Comparison of ENCODE assay signal across 1 cellular context in genomic region chr1:20164694-20165202, GRCh38.
TF ChIP-seq lines count a peak whose summit lies in the region.

No MANE protein-coding gene starts in this region.

TF ChIP-seq in GM23338, 12 proteins besides CTCF, POLR2A, EP300 and RAD21 (continued from another document):
- TF ChIP-seq, protein P1, sequence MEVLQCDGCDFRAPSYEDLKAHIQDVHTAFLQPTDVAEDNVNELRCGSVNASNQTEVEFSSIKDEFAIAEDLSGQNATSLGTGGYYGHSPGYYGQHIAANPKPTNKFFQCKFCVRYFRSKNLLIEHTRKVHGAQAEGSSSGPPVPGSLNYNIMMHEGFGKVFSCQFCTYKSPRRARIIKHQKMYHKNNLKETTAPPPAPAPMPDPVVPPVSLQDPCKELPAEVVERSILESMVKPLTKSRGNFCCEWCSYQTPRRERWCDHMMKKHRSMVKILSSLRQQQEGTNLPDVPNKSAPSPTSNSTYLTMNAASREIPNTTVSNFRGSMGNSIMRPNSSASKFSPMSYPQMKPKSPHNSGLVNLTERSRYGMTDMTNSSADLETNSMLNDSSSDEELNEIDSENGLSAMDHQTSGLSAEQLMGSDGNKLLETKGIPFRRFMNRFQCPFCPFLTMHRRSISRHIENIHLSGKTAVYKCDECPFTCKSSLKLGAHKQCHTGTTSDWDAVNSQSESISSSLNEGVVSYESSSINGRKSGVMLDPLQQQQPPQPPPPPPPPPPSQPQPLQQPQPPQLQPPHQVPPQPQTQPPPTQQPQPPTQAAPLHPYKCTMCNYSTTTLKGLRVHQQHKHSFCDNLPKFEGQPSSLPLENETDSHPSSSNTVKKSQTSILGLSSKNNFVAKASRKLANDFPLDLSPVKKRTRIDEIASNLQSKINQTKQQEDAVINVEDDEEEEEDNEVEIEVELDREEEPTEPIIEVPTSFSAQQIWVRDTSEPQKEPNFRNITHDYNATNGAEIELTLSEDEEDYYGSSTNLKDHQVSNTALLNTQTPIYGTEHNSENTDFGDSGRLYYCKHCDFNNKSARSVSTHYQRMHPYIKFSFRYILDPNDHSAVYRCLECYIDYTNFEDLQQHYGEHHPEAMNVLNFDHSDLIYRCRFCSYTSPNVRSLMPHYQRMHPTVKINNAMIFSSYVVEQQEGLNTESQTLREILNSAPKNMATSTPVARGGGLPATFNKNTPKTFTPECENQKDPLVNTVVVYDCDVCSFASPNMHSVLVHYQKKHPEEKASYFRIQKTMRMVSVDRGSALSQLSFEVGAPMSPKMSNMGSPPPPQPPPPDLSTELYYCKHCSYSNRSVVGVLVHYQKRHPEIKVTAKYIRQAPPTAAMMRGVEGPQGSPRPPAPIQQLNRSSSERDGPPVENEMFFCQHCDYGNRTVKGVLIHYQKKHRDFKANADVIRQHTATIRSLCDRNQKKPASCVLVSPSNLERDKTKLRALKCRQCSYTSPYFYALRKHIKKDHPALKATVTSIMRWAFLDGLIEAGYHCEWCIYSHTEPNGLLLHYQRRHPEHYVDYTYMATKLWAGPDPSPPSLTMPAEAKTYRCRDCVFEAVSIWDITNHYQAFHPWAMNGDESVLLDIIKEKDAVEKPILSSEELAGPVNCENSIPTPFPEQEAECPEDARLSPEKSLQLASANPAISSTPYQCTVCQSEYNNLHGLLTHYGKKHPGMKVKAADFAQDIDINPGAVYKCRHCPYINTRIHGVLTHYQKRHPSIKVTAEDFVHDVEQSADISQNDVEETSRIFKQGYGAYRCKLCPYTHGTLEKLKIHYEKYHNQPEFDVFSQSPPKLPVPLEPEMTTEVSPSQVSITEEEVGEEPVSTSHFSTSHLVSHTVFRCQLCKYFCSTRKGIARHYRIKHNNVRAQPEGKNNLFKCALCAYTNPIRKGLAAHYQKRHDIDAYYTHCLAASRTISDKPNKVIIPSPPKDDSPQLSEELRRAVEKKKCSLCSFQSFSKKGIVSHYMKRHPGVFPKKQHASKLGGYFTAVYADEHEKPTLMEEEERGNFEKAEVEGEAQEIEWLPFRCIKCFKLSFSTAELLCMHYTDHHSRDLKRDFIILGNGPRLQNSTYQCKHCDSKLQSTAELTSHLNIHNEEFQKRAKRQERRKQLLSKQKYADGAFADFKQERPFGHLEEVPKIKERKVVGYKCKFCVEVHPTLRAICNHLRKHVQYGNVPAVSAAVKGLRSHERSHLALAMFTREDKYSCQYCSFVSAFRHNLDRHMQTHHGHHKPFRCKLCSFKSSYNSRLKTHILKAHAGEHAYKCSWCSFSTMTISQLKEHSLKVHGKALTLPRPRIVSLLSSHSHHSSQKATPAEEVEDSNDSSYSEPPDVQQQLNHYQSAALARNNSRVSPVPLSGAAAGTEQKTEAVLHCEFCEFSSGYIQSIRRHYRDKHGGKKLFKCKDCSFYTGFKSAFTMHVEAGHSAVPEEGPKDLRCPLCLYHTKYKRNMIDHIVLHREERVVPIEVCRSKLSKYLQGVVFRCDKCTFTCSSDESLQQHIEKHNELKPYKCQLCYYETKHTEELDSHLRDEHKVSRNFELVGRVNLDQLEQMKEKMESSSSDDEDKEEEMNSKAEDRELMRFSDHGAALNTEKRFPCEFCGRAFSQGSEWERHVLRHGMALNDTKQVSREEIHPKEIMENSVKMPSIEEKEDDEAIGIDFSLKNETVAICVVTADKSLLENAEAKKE (CRISPR knock-in tag; IDR thresholded peaks at IDR 0.05) = no peak
- TF ChIP-seq, protein P2, sequence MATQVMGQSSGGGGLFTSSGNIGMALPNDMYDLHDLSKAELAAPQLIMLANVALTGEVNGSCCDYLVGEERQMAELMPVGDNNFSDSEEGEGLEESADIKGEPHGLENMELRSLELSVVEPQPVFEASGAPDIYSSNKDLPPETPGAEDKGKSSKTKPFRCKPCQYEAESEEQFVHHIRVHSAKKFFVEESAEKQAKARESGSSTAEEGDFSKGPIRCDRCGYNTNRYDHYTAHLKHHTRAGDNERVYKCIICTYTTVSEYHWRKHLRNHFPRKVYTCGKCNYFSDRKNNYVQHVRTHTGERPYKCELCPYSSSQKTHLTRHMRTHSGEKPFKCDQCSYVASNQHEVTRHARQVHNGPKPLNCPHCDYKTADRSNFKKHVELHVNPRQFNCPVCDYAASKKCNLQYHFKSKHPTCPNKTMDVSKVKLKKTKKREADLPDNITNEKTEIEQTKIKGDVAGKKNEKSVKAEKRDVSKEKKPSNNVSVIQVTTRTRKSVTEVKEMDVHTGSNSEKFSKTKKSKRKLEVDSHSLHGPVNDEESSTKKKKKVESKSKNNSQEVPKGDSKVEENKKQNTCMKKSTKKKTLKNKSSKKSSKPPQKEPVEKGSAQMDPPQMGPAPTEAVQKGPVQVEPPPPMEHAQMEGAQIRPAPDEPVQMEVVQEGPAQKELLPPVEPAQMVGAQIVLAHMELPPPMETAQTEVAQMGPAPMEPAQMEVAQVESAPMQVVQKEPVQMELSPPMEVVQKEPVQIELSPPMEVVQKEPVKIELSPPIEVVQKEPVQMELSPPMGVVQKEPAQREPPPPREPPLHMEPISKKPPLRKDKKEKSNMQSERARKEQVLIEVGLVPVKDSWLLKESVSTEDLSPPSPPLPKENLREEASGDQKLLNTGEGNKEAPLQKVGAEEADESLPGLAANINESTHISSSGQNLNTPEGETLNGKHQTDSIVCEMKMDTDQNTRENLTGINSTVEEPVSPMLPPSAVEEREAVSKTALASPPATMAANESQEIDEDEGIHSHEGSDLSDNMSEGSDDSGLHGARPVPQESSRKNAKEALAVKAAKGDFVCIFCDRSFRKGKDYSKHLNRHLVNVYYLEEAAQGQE (IDR thresholded peaks at IDR 0.05; ENCODE audit: unreplicated experiment) = no peak
- no peak for TF ChIP-seq POLR2AphosphoS5 (IDR thresholded peaks at IDR 0.05; ENCODE audit: low read depth)
- no peak for TF ChIP-seq CREB1 (CRISPR knock-in tag; IDR thresholded peaks at IDR 0.05; ENCODE audit: low read depth)
- TF ChIP-seq ZNF114 (CRISPR knock-in tag; IDR thresholded peaks at IDR 0.05) = no peak
- TF ChIP-seq JUNB (IDR thresholded peaks at IDR 0.05; ENCODE audit: unreplicated experiment) = no peak
